8 cellular contexts compared by ENCODE assay signal in genomic region chr9:136533775-136534157, GRCh38. TPM values are rescaled to one million over a fixed set of nuclear protein-coding genes. Genes with fewer than 3 reads are reported as not detected.
A peak's percentile ranks its signal among the peaks of the same experiment; 100 is the strongest.
DNase-seq lines count a peak whose midpoint lies in the region; ATAC-seq lines count a peak whose summit lies in the region.

No MANE protein-coding gene starts in this region.

- intact Hi-C loops in left cardiac atrium (cut with DNase I): no loop called here

- no peaks in the 10 kb centered on the region for H3K36me3 Mint-ChIP-seq in IgD-negative memory B cell

- H3K27ac Mint-ChIP-seq in IgD-negative memory B cell: peak overlapping the region in 2 of 3 donors; percentile 70 to 75

- ATAC-seq in left cardiac atrium: peak in 1 of 2 donors; percentile 37
- ATAC-seq in HG02938 (IDR thresholded peaks at IDR 0.05; ENCODE audit: unreplicated experiment): no peak

- no peaks in the 10 kb centered on the region for H3K9me3 Mint-ChIP-seq in IgD-negative memory B cell

- DNase-seq in activated CD8-positive, alpha-beta memory T cell treated with anti-CD3 and anti-CD28 coated beads, Interleukin-2, amount 50 U/mL, for 48 hours: peak; percentile 89
- DNase-seq in left cardiac atrium (peak; percentile 75), NCI-H69 (lab: John Stamatoyannopoulos, UW) (no peak), T1000 (lab: John Stamatoyannopoulos, UW) (no peak), NCI-H187 (lab: John Stamatoyannopoulos, UW) (no peak)
- DNase-seq in stimulated activated CD8-positive, alpha-beta memory T cell treated with anti-CD3 and anti-CD28 coated beads, Interleukin-15, amount 100 ng/mL, for 4 hours (ENCODE audit: low read depth in 2 of 2): peak; percentile 63 to 71

- H3K4me1 Mint-ChIP-seq in IgD-negative memory B cell: peaks cover 14 to 30% (median 24%) of the 10 kb centered on the region in 3 donors

- H3K27me3 Mint-ChIP-seq in IgD-negative memory B cell: no peaks in the 10 kb centered on the region

- H3K4me3 Mint-ChIP-seq in IgD-negative memory B cell: peak overlapping the region; percentile 27 to 81 (median 70)

RNA-seq across cellular contexts. Expression of gene NOTCH1, which starts 12.1 kb away (rescaled TPM):
- polyA plus RNA-seq in IgD-negative memory B cell: 3.5 TPM
- 10 to 100 TPM; 22.7 to 36.0 TPM for total RNA-seq in left cardiac atrium

RNA-seq across cellular contexts. Expression of gene SEC16A, which starts 50.9 kb away (rescaled TPM):
- polyA plus RNA-seq in IgD-negative memory B cell: 30.1 TPM
- 10 to 100 TPM; 27.4 to 40.8 TPM for total RNA-seq in left cardiac atrium

Comparison
In these comparisons a context has a peak if more than half of its experiments do, and no peak if none do; other contexts are left out.
1. DNase-seq: peak in activated CD8-positive, alpha-beta memory T cell treated with anti-CD3 and anti-CD28 coated beads, Interleukin-2, amount 50 U/mL, for 48 hours (single experiment), left cardiac atrium (single experiment) and stimulated activated CD8-positive, alpha-beta memory T cell treated with anti-CD3 and anti-CD28 coated beads, Interleukin-15, amount 100 ng/mL, for 4 hours (2 of 2); none in NCI-H69 (single experiment), T1000 (single experiment) and NCI-H187 (0 of 2).